Comparison of ENCODE assay signal across 14 cellular contexts in the genomic region with DNA sequence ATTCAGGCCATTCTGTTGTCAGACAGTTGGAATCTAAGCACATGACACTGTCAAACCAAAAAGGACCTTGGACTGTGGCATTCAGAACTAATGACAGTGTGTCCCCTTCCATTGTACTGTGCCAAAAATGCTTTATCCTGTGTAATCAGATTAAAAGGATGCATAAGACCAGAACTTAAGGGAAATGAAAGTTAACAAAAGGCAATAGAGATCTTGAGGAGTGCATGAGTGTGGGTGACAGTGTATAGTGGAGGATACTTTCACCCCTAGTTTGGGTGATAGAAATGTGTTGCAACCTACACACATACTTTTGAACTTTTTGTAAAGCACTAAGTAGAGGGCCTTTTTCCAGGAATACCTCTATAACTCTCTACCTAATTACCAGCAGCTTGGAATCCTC. TPM values are rescaled to one million over a fixed set of nuclear protein-coding genes. Genes with fewer than 3 reads are reported as not detected.
DNase-seq lines count a peak whose midpoint lies in the region; ATAC-seq and TF ChIP-seq lines count a peak whose summit lies in the region.
"Had no signal": no experiment of that assay in that cellular context is flagged by ENCODE, and none has a peak within 500 bp of the region (broad histone marks: within the 10 kb centered on the region; RNA-seq: fewer than 3 reads in every experiment).

No MANE protein-coding gene starts in this region.

- no peak for TF ChIP-seq EP300 in tibial nerve (IDR thresholded peaks at IDR 0.05)

- no peaks in the 10 kb centered on the region for H3K9me3 ChIP-seq in tibial nerve
- H3K9me3 ChIP-seq: transverse colon had no signal

- peaks cover 41% of the 10 kb centered on the region for H3K4me1 Mint-ChIP-seq in stimulated activated naive CD8-positive, alpha-beta T cell treated with anti-CD3 and anti-CD28 coated beads, Interleukin-15, Interleukin-2, amounts not matched to agents 100 ng/mL and 50 ng/mL, for 24 hours (ENCODE audit: low read depth)
- H3K4me1 Mint-ChIP-seq in activated naive CD8-positive, alpha-beta T cell treated with anti-CD3 and anti-CD28 coated beads, Interleukin-2, amount 50 U/mL, for 24 hours: peaks cover 42% of the 10 kb centered on the region

- DNase-seq in stimulated activated naive CD8-positive, alpha-beta T cell treated with anti-CD3 and anti-CD28 coated beads, Interleukin-15, Interleukin-2, amounts not matched to agents 100 U/mL and 50 U/mL, for 24 hours: no peak
- DNase-seq in NOMO-1 (lab: John Stamatoyannopoulos, UW; ENCODE audit: unreplicated experiment in 2 of 2) (peak; percentile 7 to 27), tibial nerve (ENCODE audit: low spot score in 2 of 2) (no peak), NCI-H2107 (lab: John Stamatoyannopoulos, UW) (no peak), Kasumi-1 (lab: John Stamatoyannopoulos, UW) (no peak)
- DNase-seq in activated naive CD8-positive, alpha-beta T cell treated with anti-CD3 and anti-CD28 coated beads, Interleukin-2, amount 50 U/mL, for 24 hours: no peak
- no peak for DNase-seq in stimulated activated naive CD4-positive, alpha-beta T cell treated with Interleukin-2 at 50 U/mL for 16 hours (lab: John Stamatoyannopoulos, UW)
- DNase-seq: EL, glutamatergic neuron, NCI-H1092, transverse colon had no signal

- no peak for TF ChIP-seq POLR2A in tibial nerve (IDR thresholded peaks at IDR 0.05)

- no peaks in the 10 kb centered on the region for H3K36me3 ChIP-seq in tibial nerve
- H3K36me3 ChIP-seq: transverse colon had no signal

- peaks cover 0 to 5% of the 10 kb centered on the region in 2 donors for H3K27me3 ChIP-seq in tibial nerve
- H3K27me3 ChIP-seq: transverse colon had no signal

- no peaks in the 10 kb centered on the region for H3K9me3 Mint-ChIP-seq in stimulated activated naive CD8-positive, alpha-beta T cell treated with anti-CD3 and anti-CD28 coated beads, Interleukin-15, Interleukin-2, amounts not matched to agents 100 ng/mL and 50 ng/mL, for 24 hours
- peaks cover 6% of the 10 kb centered on the region for H3K9me3 Mint-ChIP-seq in activated naive CD8-positive, alpha-beta T cell treated with anti-CD3 and anti-CD28 coated beads, Interleukin-2, amount 50 U/mL, for 24 hours

- H3K4me3 ChIP-seq in tibial nerve: no peak overlapping the region
- H3K4me3 ChIP-seq: transverse colon had no signal

- H3K4me1 ChIP-seq in tibial nerve: no peaks in the 10 kb centered on the region
- H3K4me1 ChIP-seq: transverse colon had no signal

- H3K4me3 Mint-ChIP-seq in stimulated activated naive CD8-positive, alpha-beta T cell treated with anti-CD3 and anti-CD28 coated beads, Interleukin-15, Interleukin-2, amounts not matched to agents 100 ng/mL and 50 ng/mL, for 24 hours: peak overlapping the region; percentile 32
- H3K4me3 Mint-ChIP-seq in activated naive CD8-positive, alpha-beta T cell treated with anti-CD3 and anti-CD28 coated beads, Interleukin-2, amount 50 U/mL, for 24 hours: no peak overlapping the region

- H3K27ac Mint-ChIP-seq in stimulated activated naive CD8-positive, alpha-beta T cell treated with anti-CD3 and anti-CD28 coated beads, Interleukin-15, Interleukin-2, amounts not matched to agents 100 ng/mL and 50 ng/mL, for 24 hours: no peak overlapping the region
- H3K27ac Mint-ChIP-seq in activated naive CD8-positive, alpha-beta T cell treated with anti-CD3 and anti-CD28 coated beads, Interleukin-2, amount 50 U/mL, for 24 hours: peak overlapping the region; percentile 22

- H3K36me3 Mint-ChIP-seq in stimulated activated naive CD8-positive, alpha-beta T cell treated with anti-CD3 and anti-CD28 coated beads, Interleukin-15, Interleukin-2, amounts not matched to agents 100 ng/mL and 50 ng/mL, for 24 hours (ENCODE audit: low read depth): peaks cover 5% of the 10 kb centered on the region
- H3K36me3 Mint-ChIP-seq in activated naive CD8-positive, alpha-beta T cell treated with anti-CD3 and anti-CD28 coated beads, Interleukin-2, amount 50 U/mL, for 24 hours (ENCODE audit: low read depth): no peaks in the 10 kb centered on the region

- ATAC-seq in stimulated activated naive CD8-positive, alpha-beta T cell treated with anti-CD3 and anti-CD28 coated beads, Interleukin-15, Interleukin-2, amounts not matched to agents 100 U/mL and 50 U/mL, for 24 hours: no peak
- ATAC-seq in activated naive CD8-positive, alpha-beta T cell treated with anti-CD3 and anti-CD28 coated beads, Interleukin-2, amount 50 U/mL, for 24 hours: no peak

- H3K27me3 Mint-ChIP-seq in stimulated activated naive CD8-positive, alpha-beta T cell treated with anti-CD3 and anti-CD28 coated beads, Interleukin-15, Interleukin-2, amounts not matched to agents 100 ng/mL and 50 ng/mL, for 24 hours: no peaks in the 10 kb centered on the region
- no peaks in the 10 kb centered on the region for H3K27me3 Mint-ChIP-seq in activated naive CD8-positive, alpha-beta T cell treated with anti-CD3 and anti-CD28 coated beads, Interleukin-2, amount 50 U/mL, for 24 hours

- H3K27ac ChIP-seq in tibial nerve: no peak overlapping the region
- H3K27ac ChIP-seq: transverse colon had no signal

- no peak for TF ChIP-seq CTCF in tibial nerve (IDR thresholded peaks at IDR 0.05)

RNA-seq across cellular contexts. Expression of a gene that starts 4.5 kb away (rescaled TPM):
- total RNA-seq in tibial nerve: 1 to 10 TPM in 3 of 4 donors, under 1 TPM in 1; 0.90 to 5.3 (median 3.3) TPM
- total RNA-seq: epithelial cell of proximal tubule, RPMI7951 had no signal

Comparison
In these comparisons a context has a peak if more than half of its experiments do, and no peak if none do; other contexts are left out.
1. DNase-seq: peak in NOMO-1 (2 of 2); none in stimulated activated naive CD8-positive, alpha-beta T cell treated with anti-CD3 and anti-CD28 coated beads, Interleukin-15, Interleukin-2, amounts not matched to agents 100 U/mL and 50 U/mL, for 24 hours (single experiment), activated naive CD8-positive, alpha-beta T cell treated with anti-CD3 and anti-CD28 coated beads, Interleukin-2, amount 50 U/mL, for 24 hours (single experiment), tibial nerve (0 of 2), NCI-H2107 (single experiment), stimulated activated naive CD4-positive, alpha-beta T cell treated with Interleukin-2 at 50 U/mL for 16 hours (single experiment) and Kasumi-1 (0 of 2).